Comparison of ENCODE assay signal across 21 cellular contexts in the genomic region with DNA sequence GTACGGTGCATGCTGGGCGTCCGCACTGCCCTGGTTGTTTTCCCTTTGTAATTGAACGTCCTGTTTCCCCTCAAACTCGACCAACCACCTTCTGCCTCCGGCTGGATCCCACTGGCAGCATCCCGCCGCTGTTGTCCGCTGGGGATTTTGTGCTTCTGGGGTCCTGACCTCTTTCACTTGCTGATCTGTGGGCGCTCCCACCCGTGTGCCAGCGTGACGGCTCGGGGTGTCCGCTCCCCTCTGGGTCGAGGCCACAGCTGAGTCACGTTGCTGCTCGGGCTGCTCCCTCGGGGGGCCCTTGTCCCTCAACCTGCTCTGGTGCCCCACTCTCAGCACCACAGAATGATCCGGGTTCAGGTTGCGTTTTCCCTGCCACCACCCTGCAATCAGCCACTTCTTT. TPM values are rescaled to one million over a fixed set of nuclear protein-coding genes. Genes with fewer than 3 reads are reported as not detected.
DNase-seq lines count a peak whose midpoint lies in the region; ATAC-seq and TF ChIP-seq lines count a peak whose summit lies in the region.
"Had no signal": no experiment of that assay in that cellular context is flagged by ENCODE, and none has a peak within 500 bp of the region (broad histone marks: within the 10 kb centered on the region; RNA-seq: fewer than 3 reads in every experiment).

No MANE protein-coding gene starts in this region.

- ATAC-seq in Right ventricle myocardium inferior (no peak), HG03045 (IDR thresholded peaks at IDR 0.05; ENCODE audit: unreplicated experiment) (no peak), GM21576 (IDR thresholded peaks at IDR 0.05; ENCODE audit: unreplicated experiment) (no peak)
- ATAC-seq in stimulated activated effector memory CD8-positive, alpha-beta T cell treated with anti-CD3 and anti-CD28 coated beads, Interleukin-12 subunit alpha, Interleukin-12 subunit beta, amount 100 ng/mL, for 72 hours = no peak
- ATAC-seq: SK-N-SH treated with all-trans-retinoic acid at 6 μM for 48 hours had no signal

- H3K9me3 ChIP-seq in cardiac muscle cell (ENCODE audit: low read depth) (no peaks in the 10 kb centered on the region), ectodermal cell (ENCODE audit: control insufficient read depth, low read length) (no peaks in the 10 kb centered on the region)

- DNase-seq in cardiac muscle cell (ENCODE audit: low read depth in 1 of 2, low spot score in 1 of 2) (no peak), Right ventricle myocardium inferior (ENCODE audit: missing footprints) (no peak), RWPE1 (ENCODE audit: low spot score) (no peak), MCF 10A (ENCODE audit: unreplicated experiment) (no peak)
- DNase-seq in stimulated activated effector memory CD8-positive, alpha-beta T cell treated with anti-CD3 and anti-CD28 coated beads, Interleukin-12 subunit alpha, Interleukin-12 subunit beta, amount 100 ng/mL, for 72 hours (ENCODE audit: low spot score in 2 of 2) = no peak
- DNase-seq: ACHN; C1 segment of cervical spinal cord; DND-41; HCEC 1CT; KG1; MV-4-11; NCI-H1694 treated with DMSO at 0.1 percent for 48 hours; NCI-H2107; NCI-H510A; NCI-H748 treated with DMSO at 0.1 percent for 48 hours; NK-92 treated with Interleukin-12 subunit alpha and Interleukin-12 subunit beta, amount 100 ng/mL, for 24 hours; SHP77 treated with DMSO at 0.1 percent for 48 hours had no signal

- BruUV-seq in MCF 10A (replicated peaks; lab: Mats Ljungman, UMichigan) = no TSS peak

- H3K36me3 Mint-ChIP-seq in stimulated activated effector memory CD8-positive, alpha-beta T cell treated with anti-CD3 and anti-CD28 coated beads, Interleukin-12 subunit alpha, Interleukin-12 subunit beta, amount 100 ng/mL, for 72 hours = peaks cover 98% of the 10 kb centered on the region
- peaks cover 89% of the 10 kb centered on the region for H3K36me3 Mint-ChIP-seq in MCF 10A (ENCODE audit: insufficient read depth, unreplicated experiment)

- H3K27me3 ChIP-seq in cardiac muscle cell (no peaks in the 10 kb centered on the region), ectodermal cell (ENCODE audit: control insufficient read depth, insufficient read depth, low read length, poor library complexity, severe bottlenecking) (no peaks in the 10 kb centered on the region)

- CTCF ChIA-PET in RWPE1 (lab: Yijun Ruan, JAX) (no interaction called here), MCF 10A (lab: Yijun Ruan, JAX) (no interaction called here)

- WGBS in ectodermal cell, 2 experiments = 94 to 96% methylated on average over 21 of the region's 21 CpGs

- H3K4me3 Mint-ChIP-seq in stimulated activated effector memory CD8-positive, alpha-beta T cell treated with anti-CD3 and anti-CD28 coated beads, Interleukin-12 subunit alpha, Interleukin-12 subunit beta, amount 100 ng/mL, for 72 hours = no peak overlapping the region
- no peak overlapping the region for H3K4me3 Mint-ChIP-seq in MCF 10A (ENCODE audit: unreplicated experiment)

- POLR2A ChIA-PET in RWPE1 (lab: Yijun Ruan, JAX; ENCODE audit: low non-redundant PET) = no interaction called here
- POLR2A ChIA-PET in MCF 10A (lab: Yijun Ruan, JAX) = no interaction called here

- no peaks in the 10 kb centered on the region for H3K9me3 Mint-ChIP-seq in stimulated activated effector memory CD8-positive, alpha-beta T cell treated with anti-CD3 and anti-CD28 coated beads, Interleukin-12 subunit alpha, Interleukin-12 subunit beta, amount 100 ng/mL, for 72 hours
- H3K9me3 Mint-ChIP-seq in MCF 10A (ENCODE audit: unreplicated experiment) = no peaks in the 10 kb centered on the region

- intact Hi-C loops in Right ventricle myocardium inferior (cut with DNase I) = no loop called here
- intact Hi-C loops in MCF 10A (cut with micrococcal nuclease) = no loop called here

- TF ChIP-seq CTCF in cardiac muscle cell (IDR thresholded peaks at IDR 0.05; ENCODE audit: low read depth, low read length) (no peak), RWPE1 (conservative IDR thresholded peaks at IDR 0.05; ENCODE audit: low read depth) (no peak), MCF 10A (IDR thresholded peaks at IDR 0.05; ENCODE audit: unreplicated experiment) (no peak)

- H3K27ac ChIP-seq in cardiac muscle cell = peak overlapping the region; percentile 35
- H3K27ac ChIP-seq in RWPE1 = peak overlapping the region; percentile 52
- H3K27ac ChIP-seq in ectodermal cell (ENCODE audit: insufficient read depth, low read depth, low read length, poor library complexity, severe bottlenecking) = peak overlapping the region; percentile 16

- H3K36me3 ChIP-seq in cardiac muscle cell (peaks cover 34% of the 10 kb centered on the region), ectodermal cell (ENCODE audit: control insufficient read depth, insufficient read depth, low read length) (peaks cover 28% of the 10 kb centered on the region)

- H3K4me1 Mint-ChIP-seq in stimulated activated effector memory CD8-positive, alpha-beta T cell treated with anti-CD3 and anti-CD28 coated beads, Interleukin-12 subunit alpha, Interleukin-12 subunit beta, amount 100 ng/mL, for 72 hours = peaks cover 19% of the 10 kb centered on the region
- H3K4me1 Mint-ChIP-seq in MCF 10A (ENCODE audit: insufficient read depth, unreplicated experiment) = no peaks in the 10 kb centered on the region

- no peak overlapping the region for H3K4me3 ChIP-seq in cardiac muscle cell
- H3K4me3 ChIP-seq in ectodermal cell (ENCODE audit: insufficient read depth, low read depth, low read length) = no peak overlapping the region

- H3K27me3 Mint-ChIP-seq in MCF 10A (ENCODE audit: insufficient read depth, unreplicated experiment) = no peaks in the 10 kb centered on the region

- no peaks in the 10 kb centered on the region for H3K4me1 ChIP-seq in cardiac muscle cell (ENCODE audit: low read depth)
- no peaks in the 10 kb centered on the region for H3K4me1 ChIP-seq in ectodermal cell (ENCODE audit: control insufficient read depth, insufficient read depth, low read length)

- H3K27ac Mint-ChIP-seq in stimulated activated effector memory CD8-positive, alpha-beta T cell treated with anti-CD3 and anti-CD28 coated beads, Interleukin-12 subunit alpha, Interleukin-12 subunit beta, amount 100 ng/mL, for 72 hours = peak overlapping the region; percentile 73
- H3K27ac Mint-ChIP-seq in MCF 10A (ENCODE audit: low read depth, unreplicated experiment) = no peak overlapping the region

RNA-seq across cellular contexts. Expression of a gene that starts 8.0 kb away (rescaled TPM):
- total RNA-seq in cardiac muscle cell = 23.8 and 42.0 TPM in 2 replicates
- polyA plus RNA-seq in cardiac muscle cell = 18.4 and 28.5 TPM in 2 replicates
- total RNA-seq in Right ventricle myocardium inferior = 34.1 TPM
- polyA plus RNA-seq in ectodermal cell (2013, experiment 1 of 4) = 67.8 TPM
- polyA plus RNA-seq in ectodermal cell (2013, experiment 2 of 4) = 73.4 TPM
- polyA plus RNA-seq in ectodermal cell (2013, experiment 3 of 4) = 44.9 TPM
- 42.1 TPM for polyA plus RNA-seq in ectodermal cell (2013, experiment 4 of 4)
- total RNA-seq in MCF 10A (2022) = 69.8 and 84.0 TPM in 2 replicates

RNA-seq across cellular contexts. Expression of a gene that starts 31.3 kb away (rescaled TPM):
- total RNA-seq in cardiac muscle cell = 41.6 and 87.8 TPM in 2 replicates
- 70.1 and 111 TPM in 2 replicates for polyA plus RNA-seq in cardiac muscle cell
- 62.5 TPM for total RNA-seq in Right ventricle myocardium inferior
- 24.5 TPM for polyA plus RNA-seq in ectodermal cell (2013, experiment 1 of 4)
- 31.5 TPM for polyA plus RNA-seq in ectodermal cell (2013, experiment 2 of 4)
- polyA plus RNA-seq in ectodermal cell (2013, experiment 3 of 4) = 22.2 TPM
- 26.1 TPM for polyA plus RNA-seq in ectodermal cell (2013, experiment 4 of 4)
- 23.8 and 28.1 TPM in 2 replicates for total RNA-seq in MCF 10A (2022)

RNA-seq across cellular contexts. Expression of a gene that starts 31.5 kb away (rescaled TPM):
- total RNA-seq in cardiac muscle cell (20.1 and 46.1 TPM in 2 replicates), Right ventricle myocardium inferior (12.1 TPM), MCF 10A (2022) (36.3 and 40.4 TPM in 2 replicates)
- 13.3 and 19.3 TPM in 2 replicates for polyA plus RNA-seq in cardiac muscle cell
- polyA plus RNA-seq in ectodermal cell (2013, experiment 1 of 4) = 100 TPM
- 131 TPM for polyA plus RNA-seq in ectodermal cell (2013, experiment 2 of 4)
- polyA plus RNA-seq in ectodermal cell (2013, experiment 3 of 4) = 83.9 TPM
- 93.3 TPM for polyA plus RNA-seq in ectodermal cell (2013, experiment 4 of 4)

RNA-seq across cellular contexts. Expression of a gene that starts 43.0 kb away (rescaled TPM):
- total RNA-seq in cardiac muscle cell (37.2 and 37.9 TPM in 2 replicates), Right ventricle myocardium inferior (24.9 TPM), MCF 10A (2022) (111 and 142 TPM in 2 replicates)
- polyA plus RNA-seq in cardiac muscle cell = 27.8 and 37.1 TPM in 2 replicates
- 67.2 TPM for polyA plus RNA-seq in ectodermal cell (2013, experiment 1 of 4)
- 69.0 TPM for polyA plus RNA-seq in ectodermal cell (2013, experiment 2 of 4)
- 53.3 TPM for polyA plus RNA-seq in ectodermal cell (2013, experiment 3 of 4)
- polyA plus RNA-seq in ectodermal cell (2013, experiment 4 of 4) = 56.9 TPM
